1 cellular context compared by ENCODE assay signal in genomic region chr1:178953538-178954207, GRCh38.
TF ChIP-seq lines count a peak whose summit lies in the region.

No MANE protein-coding gene starts in this region.

TF ChIP-seq in HepG2, 621 proteins besides CTCF, POLR2A, EP300 and RAD21:
- TF ChIP-seq ZNF687 (CRISPR knock-in tag; IDR thresholded peaks at IDR 0.05), result peak; percentile 23; the same call in 1 of the 2 replicates
- no peak for TF ChIP-seq ZNF124 (CRISPR knock-in tag; IDR thresholded peaks at IDR 0.05)
- no peak for TF ChIP-seq ZNF432 (CRISPR knock-in tag; IDR thresholded peaks at IDR 0.05; ENCODE audit: borderline replicate concordance)
- no peak for TF ChIP-seq SNAPC2 (CRISPR knock-in tag; IDR thresholded peaks at IDR 0.05)
- TF ChIP-seq ZNF646 (CRISPR knock-in tag; IDR thresholded peaks at IDR 0.05), result no peak
TF ChIP-seq in HepG2: peak in this region for 1.
